In the genomic region with DNA sequence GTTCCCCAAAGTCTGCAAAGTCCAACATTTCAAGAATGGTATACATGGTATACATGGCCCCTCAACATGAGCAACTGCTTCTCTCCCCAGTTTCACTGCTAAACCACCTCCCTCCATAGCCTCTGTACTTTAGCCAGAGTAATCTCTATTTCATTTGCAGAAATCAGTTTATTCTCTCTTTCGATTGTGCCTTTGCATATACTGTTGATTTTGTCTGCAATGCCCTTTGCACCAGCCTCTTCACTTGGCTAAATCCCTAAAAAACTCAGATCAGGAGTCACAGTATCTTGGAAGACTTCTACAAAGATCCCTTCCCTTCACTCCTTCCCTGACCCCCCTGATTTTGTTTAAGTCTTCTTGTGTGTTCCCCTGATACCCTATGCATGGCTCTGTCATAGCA, we compare ENCODE assay signal across 14 cellular contexts. TPM values are rescaled to one million over a fixed set of nuclear protein-coding genes. Genes with fewer than 3 reads are reported as not detected.
DNase-seq lines count a peak whose midpoint lies in the region; ATAC-seq and TF ChIP-seq lines count a peak whose summit lies in the region.
"Had no signal": no experiment of that assay in that cellular context is flagged by ENCODE, and none has a peak within 500 bp of the region (broad histone marks: within the 10 kb centered on the region; RNA-seq: fewer than 3 reads in every experiment).

No MANE protein-coding gene starts in this region.

- 31% methylated on average over 1 of the region's 1 CpG for WGBS in liver

- H3K4me2 ChIP-seq in GM23338: no peak overlapping the region

- peak in 1 of 2 donors; percentile 2 for TF ChIP-seq RAD21 in liver (IDR thresholded peaks at IDR 0.05)

- intact Hi-C loops in left colon (cut with DNase I, micrococcal nuclease): no loop called here
- intact Hi-C loops in Right ventricle myocardium inferior (cut with DNase I): no loop called here

- H3K9me2 ChIP-seq in GM23338 (ENCODE audit: insufficient read depth): peaks cover 6% of the 10 kb centered on the region; the same call in 1 of the 2 replicates

- peaks cover 28% of the 10 kb centered on the region for H3K4me1 Mint-ChIP-seq in progenitor cell of endocrine pancreas (ENCODE audit: low read depth)
- peaks cover 18% of the 10 kb centered on the region; the same call in 2 of the 3 replicates for H3K4me1 Mint-ChIP-seq in GM23338

- peak overlapping the region; percentile 67 to 68 for H3K27ac ChIP-seq in liver (ENCODE audit: low read depth in 1 of 2, low read length in 2 of 2)
- H3K27ac ChIP-seq in GM23338 (ENCODE audit: low read depth): no peak overlapping the region

- H2AFZ ChIP-seq in GM23338: no peak overlapping the region

- peaks cover 8% of the 10 kb centered on the region for H3K9me3 Mint-ChIP-seq in progenitor cell of endocrine pancreas (ENCODE audit: low read depth)
- no peaks in the 10 kb centered on the region; the same call in 2 of the 3 replicates for H3K9me3 Mint-ChIP-seq in GM23338
- H3K9me3 Mint-ChIP-seq: CD4-positive, alpha-beta memory T cell had no signal

- 0 out of 2 replicates have a peak, but pooled peaks cover 5% of the 10 kb centered on the region for H3F3A ChIP-seq in GM23338 (replicated peaks; ENCODE audit: low read depth)

- no peaks in the 10 kb centered on the region; the same call in 1 of the 2 replicates for H4K20me1 ChIP-seq in GM23338 (replicated peaks; ENCODE audit: insufficient read depth)

- no peak overlapping the region for H3K4me3 Mint-ChIP-seq in progenitor cell of endocrine pancreas (ENCODE audit: low read depth)
- H3K4me3 Mint-ChIP-seq in GM23338: no peak overlapping the region
- H3K4me3 Mint-ChIP-seq: CD4-positive, alpha-beta memory T cell had no signal

- H3K27ac Mint-ChIP-seq in progenitor cell of endocrine pancreas: peak overlapping the region; percentile 54
- H3K27ac Mint-ChIP-seq in GM23338: no peak overlapping the region; the same call in 1 of the 2 replicates

- H3K9me3 ChIP-seq in liver (ENCODE audit: control insufficient read depth in 4 of 4, low read length in 3 of 4): no peaks in the 10 kb centered on the region

- no peak overlapping the region for H3K9ac ChIP-seq in liver (ENCODE audit: low read depth in 1 of 2, low read length in 2 of 2)

- H3K36me3 ChIP-seq in liver (ENCODE audit: control insufficient read depth in 4 of 4, insufficient read depth in 3 of 4, low read depth in 1 of 4, low read length in 3 of 4): no peaks in the 10 kb centered on the region
- H3K36me3 ChIP-seq in GM23338 (ENCODE audit: insufficient read depth): no peaks in the 10 kb centered on the region

- H3K27me3 Mint-ChIP-seq in progenitor cell of endocrine pancreas (no peaks in the 10 kb centered on the region), GM23338 (ENCODE audit: insufficient read depth, low read depth, poor library complexity) (peaks cover 2% of the 10 kb centered on the region)

- TF ChIP-seq CTCF in liver (IDR thresholded peaks at IDR 0.05; ENCODE audit: low read depth, low read length, missing input control) (no peak), progenitor cell of endocrine pancreas (IDR thresholded peaks at IDR 0.05; ENCODE audit: unreplicated experiment) (no peak), GM23338 (conservative IDR thresholded peaks at IDR 0.05; ENCODE audit: low read depth in 2 of 2) (no peak)

- no peaks in the 10 kb centered on the region for H3K79me2 ChIP-seq in GM23338 (replicated peaks; ENCODE audit: insufficient read depth)

- H3K4me3 ChIP-seq in liver (ENCODE audit: low read depth in 1 of 3, low read length in 3 of 3) (no peak overlapping the region), GM23338 (no peak overlapping the region)

- H3K27me3 ChIP-seq in liver (ENCODE audit: control insufficient read depth in 4 of 4, insufficient read depth in 4 of 4, low read length in 3 of 4) (no peaks in the 10 kb centered on the region), GM23338 (ENCODE audit: insufficient read depth) (no peaks in the 10 kb centered on the region)

- no peak for DNase-seq in left colon
- no peak for DNase-seq in progenitor cell of endocrine pancreas (ENCODE audit: low spot score, unreplicated experiment)
- DNase-seq in Right ventricle myocardium inferior (ENCODE audit: missing footprints): no peak
- no peak for DNase-seq in GM23338 (ENCODE audit: low spot score)
- DNase-seq: C1 segment of cervical spinal cord; Calu3; CD4-positive, alpha-beta memory T cell; COR-L47; DMS153; DND-41; H7; HCEC 1CT had no signal

- H3K36me3 Mint-ChIP-seq in progenitor cell of endocrine pancreas (ENCODE audit: insufficient read depth) (no peaks in the 10 kb centered on the region), GM23338 (ENCODE audit: low read depth) (no peaks in the 10 kb centered on the region)

- ATAC-seq in left colon (peak; percentile 17), Right ventricle myocardium inferior (no peak), HG03108 (IDR thresholded peaks at IDR 0.05; ENCODE audit: unreplicated experiment) (no peak), GM23338 (no peak)

- H3K4me1 ChIP-seq in liver (ENCODE audit: control insufficient read depth in 4 of 4, insufficient read depth in 4 of 4, low read length in 3 of 4) (peaks cover 1 to 42% (median 20%) of the 10 kb centered on the region in 4 donors), GM23338 (ENCODE audit: insufficient read depth) (peaks cover 7% of the 10 kb centered on the region; the same call in 1 of the 2 replicates)

TF ChIP-seq in liver, 16 proteins besides CTCF, POLR2A, EP300 and RAD21 (continues in another document):
- TF ChIP-seq HNF4G (IDR thresholded peaks at IDR 0.05) (no peak), JUND (IDR thresholded peaks at IDR 0.05) (peak in 1 of 2 donors; percentile 53), FOXA1 (IDR thresholded peaks at IDR 0.05) (peak; percentile 51), YY1 (IDR thresholded peaks at IDR 0.05) (peak; percentile 37), ATF3 (IDR thresholded peaks at IDR 0.05) (no peak)

TF ChIP-seq in GM23338, 12 proteins besides CTCF, POLR2A, EP300 and RAD21 (continues in another document):
- no peak for TF ChIP-seq EZH2phosphoT487 (IDR thresholded peaks at IDR 0.05; ENCODE audit: unreplicated experiment)
- TF ChIP-seq ZNF331 (CRISPR knock-in tag; IDR thresholded peaks at IDR 0.05; ENCODE audit: low read depth): no peak
- TF ChIP-seq POLR2AphosphoS5 (IDR thresholded peaks at IDR 0.05; ENCODE audit: low read depth): no peak
- no peak for TF ChIP-seq ZNF114 (CRISPR knock-in tag; IDR thresholded peaks at IDR 0.05)
- TF ChIP-seq ETS1 (IDR thresholded peaks at IDR 0.05): no peak
- TF ChIP-seq NANOG (IDR thresholded peaks at IDR 0.05; ENCODE audit: borderline replicate concordance): no peak

RNA-seq across cellular contexts. Expression of gene CCNG1, which starts 4.9 kb away (rescaled TPM):
- total RNA-seq in left colon (100 to 1,000 TPM; 162 to 196 TPM), liver (10 to 100 TPM; 74.2 to 93.7 TPM), progenitor cell of endocrine pancreas (250 and 267 TPM in 2 replicates), Right ventricle myocardium inferior (94.2 TPM)
- polyA plus RNA-seq in liver (10 to 100 TPM; 30.9 to 73.9 TPM), GM23338 (2016; fragmentation: Nextera tagmentation; extraction: Ambion mirVana) (431 and 489 TPM in 2 replicates)
- 487 and 496 TPM in 2 replicates for total RNA-seq in GM23338 (2014; rRNA removed; shearing (Covaris generic))

RNA-seq across cellular contexts. Expression of gene NUDCD2, which starts 27.4 kb away (rescaled TPM):
- total RNA-seq in left colon (10 to 100 TPM; 15.9 to 19.1 TPM), liver (1 to 10 TPM; 1.8 to 4.0 TPM), progenitor cell of endocrine pancreas (33.0 and 39.1 TPM in 2 replicates), Right ventricle myocardium inferior (11.8 TPM)
- polyA plus RNA-seq in liver (10 to 100 TPM in 1 of 2 donors, 1 to 10 TPM in 1; 4.7 to 32.0 TPM), GM23338 (2016; fragmentation: Nextera tagmentation; extraction: Ambion mirVana) (112 and 123 TPM in 2 replicates)
- total RNA-seq in GM23338 (2014; rRNA removed; shearing (Covaris generic)): 14.6 and 23.2 TPM in 2 replicates

RNA-seq across cellular contexts. Expression of gene HMMR, which starts 27.9 kb away (rescaled TPM):
- 1 to 10 TPM; 3.0 to 7.4 TPM for total RNA-seq in left colon
- total RNA-seq in liver: 10 to 100 TPM in 1 of 2 donors, under 1 TPM in 1; 0.33 to 48.5 TPM
- polyA plus RNA-seq in liver: 1 to 10 TPM; 1.0 to 3.7 TPM
- 13.3 and 15.0 TPM in 2 replicates for total RNA-seq in progenitor cell of endocrine pancreas
- total RNA-seq in Right ventricle myocardium inferior: 0.92 TPM
- total RNA-seq in GM23338 (2014; rRNA removed; shearing (Covaris generic)): 54.8 and 77.9 TPM in 2 replicates
- polyA plus RNA-seq in GM23338 (2016; fragmentation: Nextera tagmentation; extraction: Ambion mirVana): 120 and 163 TPM in 2 replicates
